Comparison of ENCODE assay signal across 8 cellular contexts in genomic region chr9:32350682-32351081, GRCh38. TPM values are rescaled to one million over a fixed set of nuclear protein-coding genes. Genes with fewer than 3 reads are reported as not detected.
DNase-seq lines count a peak whose midpoint lies in the region.

No MANE protein-coding gene starts in this region.

- no peak overlapping the region for H3K27ac Mint-ChIP-seq in immature natural killer cell

- DNase-seq in CD1c-positive myeloid dendritic cell (ENCODE audit: extremely low spot score) (peak; percentile 25), KG1 (lab: John Stamatoyannopoulos, UW) (peak; percentile 19), SK-N-DZ (ENCODE audit: low spot score) (peak; percentile 18), iris pigment epithelial cell (ENCODE audit: low read depth) (peak; percentile 20), NCI-H2171 (lab: John Stamatoyannopoulos, UW) (no peak), immature natural killer cell (no peak)
- DNase-seq in stimulated activated CD4-positive, alpha-beta T cell treated with anti-CD3 and anti-CD28 coated beads, Interleukin-1b, Interleukin-23, amount 100 ng/mL, for 48 hours: no peak
- no peak for DNase-seq in central memory CD4-positive, alpha-beta T cell

- no peaks in the 10 kb centered on the region for H3K36me3 Mint-ChIP-seq in immature natural killer cell

- H3K4me1 Mint-ChIP-seq in immature natural killer cell: no peaks in the 10 kb centered on the region

- H3K4me3 Mint-ChIP-seq in immature natural killer cell: no peak overlapping the region

- no peaks in the 10 kb centered on the region for H3K9me3 Mint-ChIP-seq in immature natural killer cell

- peaks cover 0 to 3% (median 0%) of the 10 kb centered on the region in 3 donors for H3K27me3 Mint-ChIP-seq in immature natural killer cell (ENCODE audit: low read depth in 3 of 3)

RNA-seq across cellular contexts. Expression of gene ACO1, which starts 33.8 kb away (rescaled TPM):
- polyA plus RNA-seq in SK-N-DZ (2014; cell fraction: cytosol; rRNA removed): 17.6 and 19.6 TPM in 2 replicates
- 7.2 and 7.8 TPM in 2 replicates for polyA plus RNA-seq in SK-N-DZ (2014; cell fraction: nucleus; rRNA removed)
- 10 to 100 TPM in 2 of 3 donors, 1 to 10 TPM in 1; 6.2 to 16.3 (median 11.8) TPM for polyA plus RNA-seq in immature natural killer cell

Comparison
In these comparisons a context has a peak if more than half of its experiments do, and no peak if none do; other contexts are left out.
1. DNase-seq: peak in CD1c-positive myeloid dendritic cell (single experiment), KG1 (single experiment), SK-N-DZ (single experiment) and iris pigment epithelial cell (single experiment); none in NCI-H2171 (single experiment), stimulated activated CD4-positive, alpha-beta T cell treated with anti-CD3 and anti-CD28 coated beads, Interleukin-1b, Interleukin-23, amount 100 ng/mL, for 48 hours (single experiment), immature natural killer cell (0 of 3) and central memory CD4-positive, alpha-beta T cell (single experiment).